ENCODE assay signal across 13 cellular contexts in the genomic region with DNA sequence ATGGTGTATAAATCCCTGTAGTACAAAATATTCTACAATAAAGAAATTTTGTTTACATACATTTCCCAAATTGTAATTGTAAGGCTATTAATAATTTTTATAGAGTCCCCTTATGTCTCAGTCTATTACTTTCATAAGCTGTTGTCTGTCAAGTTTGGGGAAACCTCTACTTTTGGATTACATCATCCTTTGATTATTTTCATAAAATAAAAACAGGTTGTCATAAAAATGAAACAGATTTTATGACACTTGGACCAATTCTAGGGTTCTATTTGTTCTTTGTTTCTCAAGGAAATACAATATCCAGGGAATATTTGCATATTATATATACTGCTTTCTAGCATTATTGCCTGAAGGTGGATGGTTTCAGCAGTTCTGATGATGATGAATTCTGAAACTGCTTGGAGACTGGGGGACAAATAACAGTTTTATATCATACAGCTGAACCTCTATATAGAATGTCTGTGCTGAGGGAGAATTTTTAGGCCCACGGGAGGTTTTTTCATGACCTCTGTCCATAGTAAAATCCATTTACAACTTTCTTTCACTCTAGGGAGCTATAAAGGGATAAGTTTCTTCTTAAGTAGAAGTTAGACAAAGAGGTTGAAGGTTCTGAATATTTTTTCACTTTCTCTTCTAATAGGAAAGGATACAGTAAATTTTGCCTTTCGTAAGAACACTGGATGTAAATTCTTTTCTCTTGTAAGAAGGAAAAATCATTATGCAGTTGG.
"Had no signal": no experiment of that assay in that cellular context is flagged by ENCODE, and none has a peak within 500 bp of the region (broad histone marks: within the 10 kb centered on the region; RNA-seq: fewer than 3 reads in every experiment).

No MANE protein-coding gene starts in this region.

- ATAC-seq: esophagus mucosa, left lung, pancreas, WTC11 had no signal

- H3K27ac Mint-ChIP-seq: activated CD4-positive, alpha-beta T cell treated with anti-CD3 and anti-CD28 coated beads, Interleukin-2, amount 10 ng/mL, durations not matched to agents 24 days and 14 days; memory B cell; WTC11 had no signal

- DNase-seq: activated CD4-positive, alpha-beta T cell treated with anti-CD3 and anti-CD28 coated beads, Interleukin-2, amount 10 ng/mL, durations not matched to agents 24 days and 14 days; activated naive CD4-positive, alpha-beta T cell treated with anti-CD3 and anti-CD28 coated beads, Interleukin-2, amount 50 U/mL, for 16 hours; brain microvascular endothelial cell; cerebellar nuclear complex; foreskin fibroblast; head of caudate nucleus; islet precursor cell; left lung; pancreas; trophoblast cell had no signal

- H3K27me3 Mint-ChIP-seq: activated CD4-positive, alpha-beta T cell treated with anti-CD3 and anti-CD28 coated beads, Interleukin-2, amount 10 ng/mL, durations not matched to agents 24 days and 14 days; memory B cell had no signal

- H3K9me3 Mint-ChIP-seq: activated CD4-positive, alpha-beta T cell treated with anti-CD3 and anti-CD28 coated beads, Interleukin-2, amount 10 ng/mL, durations not matched to agents 24 days and 14 days; memory B cell; WTC11 had no signal

- H3K4me3 Mint-ChIP-seq: activated CD4-positive, alpha-beta T cell treated with anti-CD3 and anti-CD28 coated beads, Interleukin-2, amount 10 ng/mL, durations not matched to agents 24 days and 14 days; memory B cell; WTC11 had no signal
